ENCODE assay signal across 9 cellular contexts in the genomic region with DNA sequence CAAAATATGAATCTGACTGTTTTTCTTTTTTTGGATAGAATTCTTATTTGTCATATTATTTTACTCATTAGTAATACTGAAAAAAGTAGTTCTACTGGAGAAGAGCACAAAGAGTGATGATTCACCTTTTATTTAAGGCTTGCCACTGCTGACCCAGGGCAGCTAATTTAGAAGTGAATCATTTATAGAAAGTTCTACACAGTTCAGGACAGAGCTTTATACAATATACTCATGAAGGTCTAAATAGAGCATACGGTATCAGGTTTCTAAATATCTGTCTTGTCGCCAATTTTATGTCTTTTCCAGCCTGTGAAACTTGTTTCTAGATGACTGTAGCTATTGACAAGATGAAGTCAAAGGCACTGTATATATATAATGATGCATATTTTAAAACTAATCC. TPM values are rescaled to one million over a fixed set of nuclear protein-coding genes. Genes with fewer than 3 reads are reported as not detected.
DNase-seq lines count a peak whose midpoint lies in the region; ATAC-seq, FAIRE-seq and TF ChIP-seq lines count a peak whose summit lies in the region.
"Had no signal": no experiment of that assay in that cellular context is flagged by ENCODE, and none has a peak within 500 bp of the region (broad histone marks: within the 10 kb centered on the region; RNA-seq: fewer than 3 reads in every experiment).

No MANE protein-coding gene starts in this region.

- no peaks in the 10 kb centered on the region; the same call in 1 of the 2 replicates for H4K20me1 ChIP-seq in HepG2 (ENCODE audit: insufficient read depth, low read length)

- 24% methylated on average over 2 of the region's 2 CpGs for WGBS in liver
- 96% methylated on average over 2 of the region's 2 CpGs for WGBS in HepG2 (ENCODE audit: low lambda C conversion rate)
- 42 to 46% methylated on average over 2 of the region's 2 CpGs for WGBS in aorta, 2 donors

- ATAC-seq in HepG2: no peak
- peak; percentile 65 for ATAC-seq in aorta (ENCODE audit: low FRiP score)
- ATAC-seq in GM21381 (IDR thresholded peaks at IDR 0.05; ENCODE audit: unreplicated experiment): no peak
- ATAC-seq: activated CD8-positive, alpha-beta memory T cell treated with anti-CD3 and anti-CD28 coated beads, Interleukin-2, amount 10 ng/mL, durations not matched to agents 7 days and 5 days had no signal

- intact Hi-C loops in HepG2 (cut with micrococcal nuclease; ENCODE audit: unreplicated experiment): no loop called here
- intact Hi-C loops in aorta (cut with DNase I): no loop called here

- no peak for DNase-seq in HepG2 (ENCODE audit: low spot score)
- peak; percentile 95 for DNase-seq in M059J (ENCODE audit: low read depth)
- DNase-seq in fibroblast of the conjunctiva (ENCODE audit: low read depth): peak; percentile 65
- no peak for DNase-seq in aorta
- no peak for DNase-seq in activated gamma-delta T cell (lab: John Stamatoyannopoulos, UW)
- no peak for DNase-seq in NCI-H2081 treated with DMSO at 0.1 percent for 48 hours (lab: John Stamatoyannopoulos, UW)
- DNase-seq: activated CD8-positive, alpha-beta memory T cell treated with anti-CD3 and anti-CD28 coated beads, Interleukin-2, amount 10 ng/mL, durations not matched to agents 7 days and 5 days had no signal

- no TSS peak for BruUV-seq in HepG2 (replicated peaks; lab: Mats Ljungman, UMichigan)

- TF ChIP-seq RAD21 in liver (IDR thresholded peaks at IDR 0.05) (peak in 1 of 2 donors; percentile 16), HepG2 (CRISPR knock-in tag; IDR thresholded peaks at IDR 0.05) (no peak)

- POLR2A ChIA-PET in HepG2 (lab: Yijun Ruan, JAX): no interaction called here

- H3K9ac ChIP-seq in liver (ENCODE audit: low read depth in 1 of 2, low read length in 2 of 2): peak overlapping the region in 1 of 2 donors; percentile 16
- H3K9ac ChIP-seq in HepG2 (ENCODE audit: insufficient read depth, low read depth, low read length): no peak overlapping the region

- TF ChIP-seq EP300 in HepG2 (IDR thresholded peaks at IDR 0.05; ENCODE audit: low read depth in 2 of 2, low read length in 2 of 2) (no peak), HepG2 (CRISPR knock-in tag; IDR thresholded peaks at IDR 0.05; ENCODE audit: borderline replicate concordance) (no peak)

- H3K9me3 ChIP-seq in liver (ENCODE audit: control insufficient read depth in 4 of 4, low read length in 3 of 4) (no peaks in the 10 kb centered on the region), HepG2 (ENCODE audit: low read length) (no peaks in the 10 kb centered on the region), aorta (ENCODE audit: control insufficient read depth, low read length) (no peaks in the 10 kb centered on the region)

- CTCF ChIA-PET in HepG2 (lab: Yijun Ruan, JAX; ENCODE audit: low intra/inter-chr PET ratio, low total read pairs): no interaction called here

- H3K4me3 ChIP-seq in liver (ENCODE audit: low read depth in 1 of 3, low read length in 3 of 3) (no peak overlapping the region), HepG2 (replicated peaks in 1 of 3; ENCODE audit: insufficient read depth in 1 of 3, low read depth in 2 of 3, low read length in 3 of 3) (no peak overlapping the region), aorta (ENCODE audit: low read length in 2 of 2) (no peak overlapping the region)

- H3K36me3 ChIP-seq in liver (ENCODE audit: control insufficient read depth in 4 of 4, insufficient read depth in 3 of 4, low read depth in 1 of 4, low read length in 3 of 4) (no peaks in the 10 kb centered on the region), HepG2 (replicated peaks in 1 of 2; ENCODE audit: control insufficient read depth in 1 of 2, insufficient read depth in 2 of 2, low read length in 2 of 2) (no peaks in the 10 kb centered on the region), aorta (ENCODE audit: control insufficient read depth in 1 of 2, insufficient read depth in 2 of 2, low read length in 1 of 2) (no peaks in the 10 kb centered on the region)

- no peak overlapping the region for H2AFZ ChIP-seq in HepG2 (ENCODE audit: low read length)

- no peak overlapping the region for H3K4me2 ChIP-seq in HepG2 (ENCODE audit: low read depth, low read length)

- no peak for TF ChIP-seq POLR2A in HepG2 (IDR thresholded peaks at IDR 0.05; ENCODE audit: insufficient read depth in 1 of 2, low read depth in 2 of 2, low read length in 2 of 2)

- no peak for FAIRE-seq in HepG2 (lab: Jason Lieb, UNC)

- in situ Hi-C loops in HepG2 (cut with HindIII; ENCODE audit: extremely low pct_ligation_motif_present, low pct_unique_long_range_greater_than_20kb): no loop called here

- H3K27me3 ChIP-seq in liver (ENCODE audit: control insufficient read depth in 4 of 4, insufficient read depth in 4 of 4, low read length in 3 of 4): no peaks in the 10 kb centered on the region
- H3K27me3 ChIP-seq in HepG2 (ENCODE audit: control insufficient read depth in 1 of 2, insufficient read depth in 2 of 2, low read length in 2 of 2): no peaks in the 10 kb centered on the region
- no peaks in the 10 kb centered on the region for H3K27me3 ChIP-seq in aorta (ENCODE audit: control insufficient read depth in 1 of 2, insufficient read depth in 2 of 2, low read length in 1 of 2)

- TF ChIP-seq CTCF in liver (IDR thresholded peaks at IDR 0.05; ENCODE audit: low read depth, low read length, missing input control) (no peak), HepG2 (CRISPR knock-in tag; IDR thresholded peaks at IDR 0.05) (no peak)

- peak overlapping the region; percentile 51 to 56 for H3K27ac ChIP-seq in liver (ENCODE audit: low read depth in 1 of 2, low read length in 2 of 2)
- H3K27ac ChIP-seq in HepG2 (ENCODE audit: extremely low read length, insufficient read depth, low read length): no peak overlapping the region
- no peak overlapping the region for H3K27ac ChIP-seq in aorta (ENCODE audit: low read depth in 1 of 2, low read length in 2 of 2)

- peaks cover 19% of the 10 kb centered on the region for H3K79me2 ChIP-seq in HepG2 (ENCODE audit: insufficient read depth, low read length)

- peaks cover 3 to 13% (median 7%) of the 10 kb centered on the region in 4 donors for H3K4me1 ChIP-seq in liver (ENCODE audit: control insufficient read depth in 4 of 4, insufficient read depth in 4 of 4, low read length in 3 of 4)
- H3K4me1 ChIP-seq in HepG2 (ENCODE audit: insufficient read depth, low read length): peaks cover 14% of the 10 kb centered on the region
- H3K4me1 ChIP-seq in aorta (ENCODE audit: control insufficient read depth in 1 of 2, insufficient read depth in 2 of 2, low read length in 2 of 2): no peaks in the 10 kb centered on the region

TF ChIP-seq in liver, 16 proteins besides CTCF, POLR2A, EP300 and RAD21 (continues in another document):
- TF ChIP-seq SP1 (IDR thresholded peaks at IDR 0.05) (peak; percentile 46), EGR1 (IDR thresholded peaks at IDR 0.05; ENCODE audit: low read depth in 2 of 2) (no peak), HNF4A (conservative IDR thresholded peaks at IDR 0.05) (peak; percentile 35 to 41), HNF4G (IDR thresholded peaks at IDR 0.05) (no peak), YY1 (IDR thresholded peaks at IDR 0.05) (peak; percentile 49), NR2F2 (IDR thresholded peaks at IDR 0.05) (no peak), TAF1 (conservative IDR thresholded peaks at IDR 0.05) (no peak)
- TF ChIP-seq, protein P1, sequence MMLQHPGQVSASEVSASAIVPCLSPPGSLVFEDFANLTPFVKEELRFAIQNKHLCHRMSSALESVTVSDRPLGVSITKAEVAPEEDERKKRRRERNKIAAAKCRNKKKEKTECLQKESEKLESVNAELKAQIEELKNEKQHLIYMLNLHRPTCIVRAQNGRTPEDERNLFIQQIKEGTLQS (IDR thresholded peaks at IDR 0.05): peak; percentile 16

TF ChIP-seq in HepG2, 621 proteins besides CTCF, POLR2A, EP300 and RAD21 (continues in another document):
- no peak for TF ChIP-seq YEATS2 (CRISPR knock-in tag; IDR thresholded peaks at IDR 0.05; ENCODE audit: borderline replicate concordance)
- no peak for TF ChIP-seq KLF15 (CRISPR knock-in tag; IDR thresholded peaks at IDR 0.05; ENCODE audit: borderline replicate concordance)
- no peak for TF ChIP-seq ZNF619 (CRISPR knock-in tag; IDR thresholded peaks at IDR 0.05)
- TF ChIP-seq MAFF (IDR thresholded peaks at IDR 0.05; ENCODE audit: low read depth, low read length): no peak
- no peak for TF ChIP-seq ARNT2 (CRISPR knock-in tag; IDR thresholded peaks at IDR 0.05; ENCODE audit: low read depth)
- TF ChIP-seq REXO4 (CRISPR knock-in tag; IDR thresholded peaks at IDR 0.05; ENCODE audit: borderline replicate concordance): no peak
- no peak for TF ChIP-seq NRL (CRISPR knock-in tag; IDR thresholded peaks at IDR 0.05; ENCODE audit: borderline replicate concordance)
- TF ChIP-seq ZNF569 (CRISPR knock-in tag; IDR thresholded peaks at IDR 0.05; ENCODE audit: borderline replicate concordance): no peak
- no peak for TF ChIP-seq PRPF4 (IDR thresholded peaks at IDR 0.05; ENCODE audit: low read depth, low read length, poor library complexity, severe bottlenecking)

RNA-seq across cellular contexts. Expression of a gene that starts 25.0 kb away (rescaled TPM):
- 10 to 100 TPM in 1 of 2 donors, 1 to 10 TPM in 1; 5.0 to 10.9 TPM for total RNA-seq in liver
- 1 to 10 TPM; 3.7 to 7.9 TPM for polyA plus RNA-seq in liver
- 21.6 and 39.7 TPM in 2 replicates for total RNA-seq in HepG2 (2016; rRNA removed; fragmentation: Illumina TruSeq; extraction: Trizol)
- total RNA-seq in HepG2 (2016; cell fraction: cytosol; rRNA removed; fragmentation: Illumina TruSeq; extraction: Trizol; ENCODE audit: low read depth): 2.0 and 2.2 TPM in 2 replicates
- total RNA-seq in HepG2 (2016; cell fraction: insoluble cytoplasmic fraction; rRNA removed; fragmentation: Illumina TruSeq; extraction: Trizol): 22.5 and 39.5 TPM in 2 replicates
- total RNA-seq in HepG2 (2016; cell fraction: membrane; rRNA removed; fragmentation: Illumina TruSeq; extraction: Trizol): 8.3 and 9.4 TPM in 2 replicates
- 21.2 and 21.7 TPM in 2 replicates for total RNA-seq in HepG2 (2016; cell fraction: nucleus; rRNA removed; fragmentation: Illumina TruSeq; extraction: Trizol)
- polyA plus RNA-seq in HepG2 (2011; rRNA removed): 5.1 and 6.1 TPM in 2 replicates
- polyA plus RNA-seq in HepG2 (2011; cell fraction: cytosol; rRNA removed): 2.9 and 4.8 TPM in 2 replicates
- 2.7 and 4.2 TPM in 2 replicates for polyA plus RNA-seq in HepG2 (2011; cell fraction: nucleus; rRNA removed)
- 10.6 and 16.9 TPM in 2 replicates for polyA plus RNA-seq in HepG2 (2012)
- 1.9 and 2.2 TPM in 2 replicates for polyA plus RNA-seq in HepG2 (2016; cell fraction: cytosol; fragmentation: Illumina TruSeq; extraction: Trizol; ENCODE audit: low read depth)
- 39.5 and 45.6 TPM in 2 replicates for polyA plus RNA-seq in HepG2 (2016; cell fraction: insoluble cytoplasmic fraction; fragmentation: Illumina TruSeq; extraction: Trizol; ENCODE audit: low read depth)
- polyA plus RNA-seq in HepG2 (2016; cell fraction: membrane; fragmentation: Illumina TruSeq; extraction: Trizol; ENCODE audit: low read depth): 6.7 and 7.1 TPM in 2 replicates
- polyA plus RNA-seq in HepG2 (2016; cell fraction: nucleus; fragmentation: Illumina TruSeq; extraction: Trizol; ENCODE audit: insufficient read depth, low read depth): 14.6 and 15.7 TPM in 2 replicates
- 3.5 TPM in 1 of 2 replicates, not detected in the other for polyA minus RNA-seq in HepG2 (2011; rRNA and poly(A)+ RNA removed; ENCODE audit: low replicate concordance)
- polyA minus RNA-seq in HepG2 (2011; cell fraction: cytosol; rRNA and poly(A)+ RNA removed): 6.9 and 7.6 TPM in 2 replicates
- 27.6 and 32.6 TPM in 2 replicates for polyA minus RNA-seq in HepG2 (2011; cell fraction: nucleus; rRNA and poly(A)+ RNA removed)
- total RNA-seq in M059J (2014; rRNA removed; shearing (Covaris generic)): 1.0 and 1.7 TPM in 2 replicates
- total RNA-seq in aorta: 1 to 10 TPM; 2.8 to 7.4 TPM
- polyA plus RNA-seq in aorta: 1 to 10 TPM; 1.4 to 7.5 TPM

Comparison
In these comparisons a context has a peak if more than half of its experiments do, and no peak if none do; other contexts are left out.
1. H3K27ac ChIP-seq: peak in liver (2 of 2); none in HepG2 (single experiment) and aorta (0 of 2).
2. DNase-seq: peak in M059J (single experiment) and fibroblast of the conjunctiva (single experiment); none in HepG2 (single experiment), aorta (0 of 2), activated gamma-delta T cell (single experiment) and NCI-H2081 treated with DMSO at 0.1 percent for 48 hours (single experiment).